Comparison of ENCODE assay signal across 8 cellular contexts in the genomic region with DNA sequence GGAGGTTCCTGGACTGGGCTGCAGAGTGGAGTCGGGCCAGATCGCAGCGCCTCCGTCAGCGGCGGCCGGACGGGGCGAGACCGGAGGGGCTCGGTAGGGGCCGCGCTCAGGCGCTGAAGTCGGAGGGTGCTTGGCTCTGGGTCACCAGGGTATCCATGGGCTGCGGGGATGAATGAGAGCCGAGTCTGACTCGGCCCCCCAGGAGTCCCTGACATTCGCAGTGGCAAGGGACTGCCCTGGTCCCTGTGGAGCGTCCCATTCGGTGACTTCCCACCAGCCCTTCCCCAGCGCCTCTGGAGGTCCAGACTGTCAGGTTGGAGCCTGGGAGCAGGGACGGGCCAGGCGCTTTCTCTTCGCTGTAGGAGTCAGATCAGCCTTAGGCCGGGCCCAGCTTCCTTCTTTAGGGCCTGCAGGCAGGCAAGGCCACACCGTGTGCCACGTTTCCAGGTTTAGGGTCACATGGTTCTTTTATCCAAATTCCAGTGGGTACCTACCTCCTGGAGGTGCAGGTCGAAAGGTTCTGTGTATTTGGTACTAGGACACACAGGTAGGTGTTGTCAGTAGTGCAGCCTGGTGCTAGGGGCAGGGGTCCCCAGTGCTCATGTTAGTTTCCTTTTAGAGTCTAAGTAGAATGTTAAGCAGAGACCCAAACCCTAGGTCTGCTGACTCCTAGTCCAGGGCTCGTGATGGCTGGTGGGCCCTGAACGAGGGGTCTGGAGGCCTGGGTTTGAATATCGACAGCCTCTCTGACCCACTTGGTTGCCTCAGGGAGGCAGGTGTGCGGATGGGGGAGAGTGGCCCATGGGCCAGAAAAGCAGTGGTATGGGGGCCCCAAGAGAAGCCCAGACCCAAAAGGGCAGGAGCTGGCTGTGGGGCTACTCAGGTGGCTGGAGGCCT. TPM values are rescaled to one million over a fixed set of nuclear protein-coding genes. Genes with fewer than 3 reads are reported as not detected.
DNase-seq lines count a peak whose midpoint lies in the region; ATAC-seq and TF ChIP-seq lines count a peak whose summit lies in the region.

No MANE protein-coding gene starts in this region.

- ATAC-seq in GM21576 (IDR thresholded peaks at IDR 0.05; ENCODE audit: unreplicated experiment): peak; percentile 12

- no peak for DNase-seq in AG10803 (ENCODE audit: low read depth)
- no peak for DNase-seq in SK-N-MC (ENCODE audit: low read depth, low spot score)
- no peak for DNase-seq in esophagus muscularis mucosa (ENCODE audit: extremely low spot score)
- DNase-seq in HK-2 (ENCODE audit: unreplicated experiment): no peak
- DNase-seq in activated CD4-positive, alpha-beta T cell treated with anti-CD3 and anti-CD28 coated beads, Interleukin-2, amount 50 U/mL, for 1 hour: no peak
- no peak for DNase-seq in RPMI8226

- intact Hi-C loops in esophagus muscularis mucosa (cut with DNase I): loop anchor here (5.0 kb wide), 1 partner anchor 70 kb away; a partner anchor contains a TSS

- H3K4me3 ChIP-seq in AG10803 (ENCODE audit: low read length): peak overlapping the region; percentile 75
- H3K4me3 ChIP-seq in SK-N-MC: peak overlapping the region; percentile 93
- H3K4me3 ChIP-seq in esophagus muscularis mucosa: peak overlapping the region; percentile 82 to 98 (median 88)
- peak overlapping the region; percentile 81 to 95 for H3K4me3 ChIP-seq in neutrophil (ENCODE audit: low read depth in 1 of 2, low read length in 1 of 2)

- no peak for TF ChIP-seq EP300 in esophagus muscularis mucosa (IDR thresholded peaks at IDR 0.05)

- H3K27ac ChIP-seq in SK-N-MC: no peak overlapping the region
- peak overlapping the region; percentile 89 to 93 (median 89) for H3K27ac ChIP-seq in esophagus muscularis mucosa (replicated peaks in 1 of 4)
- H3K27ac ChIP-seq in neutrophil: peak overlapping the region; percentile 67

- TF ChIP-seq CTCF in AG10803 (conservative IDR thresholded peaks at IDR 0.05; ENCODE audit: low read length): no peak
- TF ChIP-seq CTCF in esophagus muscularis mucosa (IDR thresholded peaks at IDR 0.05): no peak
- TF ChIP-seq CTCF in neutrophil (IDR thresholded peaks at IDR 0.05): no peak

- H3K9me3 ChIP-seq in SK-N-MC (ENCODE audit: low read depth, low read length): no peaks in the 10 kb centered on the region
- no peaks in the 10 kb centered on the region for H3K9me3 ChIP-seq in esophagus muscularis mucosa
- H3K9me3 ChIP-seq in neutrophil: no peaks in the 10 kb centered on the region

- no peaks in the 10 kb centered on the region for H3K36me3 ChIP-seq in SK-N-MC (ENCODE audit: insufficient read depth, low read length)
- H3K36me3 ChIP-seq in esophagus muscularis mucosa: no peaks in the 10 kb centered on the region
- no peaks in the 10 kb centered on the region for H3K36me3 ChIP-seq in neutrophil

- peaks cover 29 to 66% (median 62%) of the 10 kb centered on the region in 4 donors for H3K4me1 ChIP-seq in esophagus muscularis mucosa
- H3K4me1 ChIP-seq in neutrophil (ENCODE audit: control insufficient read depth in 1 of 2, insufficient read depth in 1 of 2, low read depth in 1 of 2, low read length in 1 of 2): peaks cover 36 to 44% of the 10 kb centered on the region in 2 experiments

- 86% methylated on average over 5 of the region's 33 CpGs for WGBS in esophagus muscularis mucosa

- no peaks in the 10 kb centered on the region for H3K27me3 ChIP-seq in esophagus muscularis mucosa
- H3K27me3 ChIP-seq in neutrophil: peaks cover 23% of the 10 kb centered on the region

- H3K9ac ChIP-seq in SK-N-MC (ENCODE audit: insufficient read length): peak overlapping the region; percentile 92

- no peak for TF ChIP-seq POLR2A in esophagus muscularis mucosa (IDR thresholded peaks at IDR 0.05; ENCODE audit: low read depth)

RNA-seq across cellular contexts. Expression of a gene that starts 1.2 kb away (rescaled TPM):
- 10 to 100 TPM; 37.4 to 63.0 (median 49.2) TPM for total RNA-seq in esophagus muscularis mucosa

RNA-seq across cellular contexts. Expression of a gene that starts 15.7 kb away (rescaled TPM):
- total RNA-seq in esophagus muscularis mucosa: not detected
